ENCODE assay signal across 19 cellular contexts in genomic region chr6:9360881-9361280, GRCh38.
DNase-seq lines count a peak whose midpoint lies in the region; ATAC-seq, FAIRE-seq and TF ChIP-seq lines count a peak whose summit lies in the region.
"Had no signal": no experiment of that assay in that cellular context is flagged by ENCODE, and none has a peak within 500 bp of the region (broad histone marks: within the 10 kb centered on the region; RNA-seq: fewer than 3 reads in every experiment).

No MANE protein-coding gene starts in this region.

- no peaks in the 10 kb centered on the region for H3K9me1 ChIP-seq in IMR-90 (ENCODE audit: insufficient read depth, low read length)

- H3K56ac ChIP-seq in IMR-90 (ENCODE audit: extremely low read depth, insufficient read depth, low read length) = no peak overlapping the region

- ATAC-seq in IMR-90 (ENCODE audit: low read depth) = peak; percentile 42; the same call in 1 of the 2 replicates
- no peak for ATAC-seq in pancreas
- ATAC-seq: HCT116 had no signal

- no peak overlapping the region for H3K4ac ChIP-seq in IMR-90 (ENCODE audit: low read depth, low read length)

- H2BK15ac ChIP-seq in IMR-90 (ENCODE audit: low read depth, low read length) = no peak overlapping the region

- no peak overlapping the region for H4K91ac ChIP-seq in IMR-90 (ENCODE audit: insufficient read depth, low read depth, low read length)

- dilution Hi-C loops in IMR-90 (cut with HindIII; ENCODE audit: low sequenced_read_pairs, unreplicated experiment) (no loop called here), mammary epithelial cell (cut with HindIII; ENCODE audit: low sequenced_read_pairs) (no loop called here)

- no peaks in the 10 kb centered on the region for H3K27me3 ChIP-seq in IMR-90 (ENCODE audit: control insufficient read depth, insufficient read depth, low read length)
- no peaks in the 10 kb centered on the region for H3K27me3 ChIP-seq in bronchial epithelial cell (ENCODE audit: control insufficient read depth, insufficient read depth, low read length)
- H3K27me3 ChIP-seq in mammary epithelial cell (ENCODE audit: insufficient read depth, low read length) = no peaks in the 10 kb centered on the region
- no peaks in the 10 kb centered on the region for H3K27me3 ChIP-seq in pancreas
- H3K27me3 ChIP-seq: BE2C, SJCRH30 had no signal

- H3K36me3 Mint-ChIP-seq in immature natural killer cell = no peaks in the 10 kb centered on the region
- H3K36me3 Mint-ChIP-seq: CD4-positive, alpha-beta memory T cell had no signal

- H3K27ac ChIP-seq in IMR-90 (ENCODE audit: insufficient read depth, low read length) = no peak overlapping the region
- H3K27ac ChIP-seq in mammary epithelial cell (ENCODE audit: insufficient read depth, low read depth, low read length) = no peak overlapping the region
- H3K27ac ChIP-seq in pancreas = no peak overlapping the region
- H3K27ac ChIP-seq: SJCRH30 had no signal

- no peaks in the 10 kb centered on the region for H3K27me3 Mint-ChIP-seq in immature natural killer cell (ENCODE audit: low read depth in 3 of 3)
- H3K27me3 Mint-ChIP-seq: CD4-positive, alpha-beta memory T cell had no signal

- H3K79me2 ChIP-seq in mammary epithelial cell (ENCODE audit: insufficient read depth, low read length) = no peaks in the 10 kb centered on the region

- no peak for TF ChIP-seq POLR2A in IMR-90 (IDR thresholded peaks at IDR 0.05; ENCODE audit: low read depth, low read length)

- H4K20me1 ChIP-seq in IMR-90 (ENCODE audit: insufficient read depth, low read length) (no peaks in the 10 kb centered on the region), mammary epithelial cell (ENCODE audit: insufficient read depth, low read length) (no peaks in the 10 kb centered on the region)

- H3K9ac ChIP-seq in IMR-90 (ENCODE audit: low read depth, low read length) (no peak overlapping the region), mammary epithelial cell (ENCODE audit: insufficient read depth, low read length) (no peak overlapping the region)

- no peak overlapping the region for H4K5ac ChIP-seq in IMR-90 (ENCODE audit: low read depth, low read length)

- H3K4me1 ChIP-seq in IMR-90 (ENCODE audit: control insufficient read depth, insufficient read depth, low read length) (no peaks in the 10 kb centered on the region), mammary epithelial cell (ENCODE audit: insufficient read depth, low read length) (no peaks in the 10 kb centered on the region), pancreas (no peaks in the 10 kb centered on the region)
- H3K4me1 ChIP-seq: BE2C, SJCRH30 had no signal

- H3K4me1 Mint-ChIP-seq in immature natural killer cell = no peaks in the 10 kb centered on the region
- H3K4me1 Mint-ChIP-seq: CD4-positive, alpha-beta memory T cell had no signal

- H4K8ac ChIP-seq in IMR-90 (ENCODE audit: low read depth in 2 of 2, low read length in 2 of 2) = no peak overlapping the region

- peak; percentile 53 for DNase-seq in ELR (ENCODE audit: low read depth)
- peak; percentile 1 for DNase-seq in IMR-90
- peak; percentile 26 for DNase-seq in bronchial epithelial cell (ENCODE audit: low read depth)
- DNase-seq in kidney tubule cell (ENCODE audit: low spot score) = peak; percentile 69
- DNase-seq in SHP77 (lab: John Stamatoyannopoulos, UW) = no peak
- no peak for DNase-seq in immature natural killer cell
- no peak for DNase-seq in mammary epithelial cell
- no peak for DNase-seq in pancreas
- DNase-seq: ACHN; BE2C; CD4-positive, alpha-beta memory T cell; KBM-7; NCI-H1092 treated with DMSO at 0.1 percent for 48 hours; NCI-H1930; NCI-H2171; NCI-H510A; SJCRH30 had no signal

- no peak overlapping the region for H2AK9ac ChIP-seq in IMR-90 (replicated peaks; ENCODE audit: low read depth, low read length, poor library complexity)

- intact Hi-C loops in IMR-90 (cut with micrococcal nuclease) = no loop called here
- intact Hi-C loops in mammary epithelial cell (cut with micrococcal nuclease) = no loop called here
- intact Hi-C loops in pancreas (cut with DNase I) = no loop called here

- H3K4me3 ChIP-seq in IMR-90 (ENCODE audit: insufficient read depth, low read depth, low read length) (no peak overlapping the region), bronchial epithelial cell (ENCODE audit: low read depth, low read length) (no peak overlapping the region), mammary epithelial cell (replicated peaks in 1 of 3; ENCODE audit: insufficient read depth in 1 of 3, low read depth in 2 of 3, low read length in 3 of 3) (no peak overlapping the region), pancreas (no peak overlapping the region)
- H3K4me3 ChIP-seq: SJCRH30 had no signal

- H2BK20ac ChIP-seq in IMR-90 (ENCODE audit: low read depth, low read length) = no peak overlapping the region

- H3K36me3 ChIP-seq in IMR-90 (ENCODE audit: control insufficient read depth, insufficient read depth, low read length) = no peaks in the 10 kb centered on the region
- no peaks in the 10 kb centered on the region for H3K36me3 ChIP-seq in bronchial epithelial cell (ENCODE audit: control insufficient read depth, insufficient read depth, low read length)
- H3K36me3 ChIP-seq in mammary epithelial cell (ENCODE audit: insufficient read depth, low read length) = no peaks in the 10 kb centered on the region
- no peaks in the 10 kb centered on the region for H3K36me3 ChIP-seq in pancreas
- H3K36me3 ChIP-seq: BE2C, SJCRH30 had no signal

- in situ Hi-C loops in IMR-90 (cut with MboI; ENCODE audit: low sequenced_read_pairs) = no loop called here
- in situ Hi-C loops in mammary epithelial cell (cut with MboI; ENCODE audit: low sequenced_read_pairs in 2 of 2) = no loop called here

- H2BK120ac ChIP-seq in IMR-90 (ENCODE audit: low read depth, low read length) = no peak overlapping the region

- no peak overlapping the region for H3K18ac ChIP-seq in IMR-90 (ENCODE audit: low read depth, low read length)

- no peaks in the 10 kb centered on the region for H3K79me1 ChIP-seq in IMR-90 (ENCODE audit: low read depth in 1 of 2, low read length in 2 of 2)

- CTCF ChIA-PET in IMR-90 (lab: Yijun Ruan, JAX) = no interaction called here
- CTCF ChIA-PET in mammary epithelial cell (lab: Charles Lee; ENCODE audit: low non-redundant PET) = no interaction called here

- POLR2A ChIA-PET in IMR-90 (lab: Charles Lee; ENCODE audit: unreplicated experiment) = no interaction called here

- H2BK5ac ChIP-seq in IMR-90 (ENCODE audit: low read depth, low read length, poor library complexity, severe bottlenecking) = no peak overlapping the region

- BruUV-seq in IMR-90 (replicated peaks; lab: Mats Ljungman, UMichigan) (no TSS peak), mammary epithelial cell (replicated peaks; lab: Mats Ljungman, UMichigan) (no TSS peak)

- TF ChIP-seq RAD21 in IMR-90 (IDR thresholded peaks at IDR 0.05; ENCODE audit: low read length) = no peak

- H2AFZ ChIP-seq in IMR-90 (replicated peaks; ENCODE audit: low read length, poor library complexity) = no peak overlapping the region
- no peak overlapping the region for H2AFZ ChIP-seq in mammary epithelial cell (ENCODE audit: low read depth, low read length)

- H3K14ac ChIP-seq in IMR-90 (replicated peaks; ENCODE audit: low read depth, low read length) = no peak overlapping the region

- no peak overlapping the region for H3K23ac ChIP-seq in IMR-90 (ENCODE audit: low read depth, low read length)

- H3K4me2 ChIP-seq in IMR-90 (ENCODE audit: low read depth, low read length) (no peak overlapping the region), mammary epithelial cell (ENCODE audit: insufficient read depth, low read depth, low read length) (no peak overlapping the region)

- H3K9me3 ChIP-seq in IMR-90 (ENCODE audit: control insufficient read depth, insufficient read depth, low read length) (no peaks in the 10 kb centered on the region), mammary epithelial cell (replicated peaks; ENCODE audit: insufficient read depth, low read length) (no peaks in the 10 kb centered on the region), pancreas (no peaks in the 10 kb centered on the region)
- H3K9me3 ChIP-seq: BE2C, SJCRH30 had no signal

- no peak overlapping the region for H3K27ac Mint-ChIP-seq in immature natural killer cell
- H3K27ac Mint-ChIP-seq: CD4-positive, alpha-beta memory T cell had no signal

- peaks cover 6 to 47% (median 14%) of the 10 kb centered on the region in 6 donors for H3K9me3 Mint-ChIP-seq in immature natural killer cell

- H2AK5ac ChIP-seq in IMR-90 (ENCODE audit: low read depth, low read length) = no peak overlapping the region

- FAIRE-seq in bronchial epithelial cell (lab: Jason Lieb, UNC) (no peak), pancreas (lab: Jason Lieb, UNC) (no peak)
- FAIRE-seq: D721Med had no signal

- H3K4me3 Mint-ChIP-seq in immature natural killer cell = no peak overlapping the region
- H3K4me3 Mint-ChIP-seq: CD4-positive, alpha-beta memory T cell had no signal

- TF ChIP-seq CTCF in IMR-90 (conservative IDR thresholded peaks at IDR 0.05; ENCODE audit: low read depth, low read length) (no peak), bronchial epithelial cell (IDR thresholded peaks at IDR 0.05; ENCODE audit: insufficient read depth, low read length, severe bottlenecking) (no peak), mammary epithelial cell (conservative IDR thresholded peaks at IDR 0.05 in 1 of 2, IDR thresholded peaks at IDR 0.05 in 1 of 2; ENCODE audit: extremely low read depth in 1 of 2, insufficient read depth in 1 of 2, low read depth in 1 of 2, low read length in 2 of 2) (no peak), pancreas (IDR thresholded peaks at IDR 0.05) (no peak)

TF ChIP-seq in IMR-90, 13 proteins besides CTCF, POLR2A, EP300 and RAD21 (continues in another document):
- TF ChIP-seq MAFK (IDR thresholded peaks at IDR 0.05; ENCODE audit: low read depth, low read length) = no peak
- TF ChIP-seq RCOR1 (IDR thresholded peaks at IDR 0.05; ENCODE audit: insufficient replicate concordance, low read length) = no peak
- TF ChIP-seq ELK1 (IDR thresholded peaks at IDR 0.05; ENCODE audit: borderline replicate concordance, low read depth, low read length) = no peak
- no peak for TF ChIP-seq CEBPB (IDR thresholded peaks at IDR 0.05; ENCODE audit: low read depth, low read length)
- no peak for TF ChIP-seq BHLHE40 (IDR thresholded peaks at IDR 0.05; ENCODE audit: low read depth, low read length)

Comparison
In these comparisons a context has a peak if more than half of its experiments do, and no peak if none do; other contexts are left out.
1. DNase-seq: peak in ELR (single experiment), IMR-90 (single experiment), bronchial epithelial cell (single experiment) and kidney tubule cell (single experiment); none in SHP77 (0 of 2), immature natural killer cell (0 of 3), mammary epithelial cell (single experiment) and pancreas (0 of 6).